ENCODE assay signal across 14 cellular contexts in the genomic region with DNA sequence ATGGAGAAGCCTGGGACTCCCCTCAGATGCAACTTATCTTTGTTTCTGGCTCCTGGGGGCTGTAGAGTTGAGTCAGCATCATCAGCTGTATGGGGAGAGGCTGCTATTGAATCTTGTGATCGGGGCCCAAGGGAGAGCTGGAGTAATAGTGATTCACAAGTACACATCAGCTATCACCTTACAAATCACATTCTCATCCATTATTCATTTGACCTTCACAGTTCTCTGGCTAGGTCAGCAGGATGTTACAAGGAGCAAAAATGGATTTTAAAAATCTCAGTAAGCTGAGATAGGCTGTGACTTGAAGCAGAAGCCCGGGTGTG.
DNase-seq lines count a peak whose midpoint lies in the region; ATAC-seq and TF ChIP-seq lines count a peak whose summit lies in the region.
"Had no signal": no experiment of that assay in that cellular context is flagged by ENCODE, and none has a peak within 500 bp of the region (broad histone marks: within the 10 kb centered on the region; RNA-seq: fewer than 3 reads in every experiment).

No MANE protein-coding gene starts in this region.

- intact Hi-C loops in mammary epithelial cell (cut with micrococcal nuclease) (no loop called here), breast epithelium (cut with DNase I; ENCODE audit: low total_unique reads) (no loop called here), aorta (cut with DNase I) (no loop called here)

- POLR2A ChIA-PET in SK-N-SH (lab: Yijun Ruan, JAX) = interaction anchor here (0.6 kb wide), 1 partner anchor 504 kb away, joined by 3 read pairs; no protein-coding TSS in a partner anchor

- no peaks in the 10 kb centered on the region for H3K36me3 ChIP-seq in mammary epithelial cell (ENCODE audit: insufficient read depth, low read length)
- H3K36me3 ChIP-seq in breast epithelium = no peaks in the 10 kb centered on the region
- H3K36me3 ChIP-seq in SK-N-SH (replicated peaks in 1 of 2; ENCODE audit: control insufficient read depth in 1 of 2, insufficient read depth in 2 of 2, low read length in 1 of 2) = no peaks in the 10 kb centered on the region
- no peaks in the 10 kb centered on the region for H3K36me3 ChIP-seq in aorta (ENCODE audit: control insufficient read depth in 1 of 2, insufficient read depth in 2 of 2, low read length in 1 of 2)
- H3K36me3 ChIP-seq: neutrophil, spleen had no signal

- no peak for TF ChIP-seq CTCF in mammary epithelial cell (conservative IDR thresholded peaks at IDR 0.05 in 1 of 2, IDR thresholded peaks at IDR 0.05 in 1 of 2; ENCODE audit: extremely low read depth in 1 of 2, insufficient read depth in 1 of 2, low read depth in 1 of 2, low read length in 2 of 2)
- no peak for TF ChIP-seq CTCF in breast epithelium (IDR thresholded peaks at IDR 0.05)
- no peak for TF ChIP-seq CTCF in SK-N-SH (IDR thresholded peaks at IDR 0.05)
- TF ChIP-seq CTCF in foreskin fibroblast (IDR thresholded peaks at IDR 0.05; ENCODE audit: low read depth, low read length) = no peak

- no peak for TF ChIP-seq POLR2A in breast epithelium (IDR thresholded peaks at IDR 0.05)

- CTCF ChIA-PET in mammary epithelial cell (lab: Charles Lee; ENCODE audit: low non-redundant PET) = interaction anchor here (0.7 kb wide), 1 partner anchor 368 kb away, joined by 5 read pairs; the partner anchor contains the start of gene HES1
- CTCF ChIA-PET in SK-N-SH (lab: Yijun Ruan, JAX) = interaction anchor here (1.2 to 4.1 kb wide), 4 partner anchors 12 to 547 kb away, joined by 3 to 29 read pairs (median 4); no protein-coding TSS in a partner anchor

- H4K20me1 ChIP-seq in mammary epithelial cell (ENCODE audit: insufficient read depth, low read length) (no peaks in the 10 kb centered on the region), SK-N-SH (ENCODE audit: insufficient read depth) (no peaks in the 10 kb centered on the region)

- H3K9me3 ChIP-seq in mammary epithelial cell (replicated peaks; ENCODE audit: insufficient read depth, low read length) = no peaks in the 10 kb centered on the region
- H3K9me3 ChIP-seq in breast epithelium = no peaks in the 10 kb centered on the region
- no peaks in the 10 kb centered on the region for H3K9me3 ChIP-seq in SK-N-SH
- H3K9me3 ChIP-seq in aorta (ENCODE audit: control insufficient read depth, low read length) = no peaks in the 10 kb centered on the region
- H3K9me3 ChIP-seq: neutrophil, spleen had no signal

- H3K4me3 ChIP-seq in mammary epithelial cell (replicated peaks in 1 of 3; ENCODE audit: insufficient read depth in 1 of 3, low read depth in 2 of 3, low read length in 3 of 3) = no peak overlapping the region
- no peak overlapping the region for H3K4me3 ChIP-seq in breast epithelium
- H3K4me3 ChIP-seq in SK-N-SH (ENCODE audit: low read depth in 2 of 2, low read length in 1 of 2) = no peak overlapping the region
- H3K4me3 ChIP-seq in foreskin fibroblast (ENCODE audit: low read depth in 1 of 2, low read length in 2 of 2) = no peak overlapping the region
- H3K4me3 ChIP-seq in aorta (ENCODE audit: low read length in 2 of 2) = no peak overlapping the region
- H3K4me3 ChIP-seq: spleen had no signal

- H3K79me2 ChIP-seq in mammary epithelial cell (ENCODE audit: insufficient read depth, low read length) = no peaks in the 10 kb centered on the region
- no peaks in the 10 kb centered on the region for H3K79me2 ChIP-seq in SK-N-SH (ENCODE audit: insufficient read depth)

- H3K27me3 ChIP-seq in mammary epithelial cell (ENCODE audit: insufficient read depth, low read length) = no peaks in the 10 kb centered on the region
- no peaks in the 10 kb centered on the region for H3K27me3 ChIP-seq in breast epithelium
- H3K27me3 ChIP-seq in SK-N-SH (ENCODE audit: insufficient read depth) = peaks cover 1% of the 10 kb centered on the region; the same call in 1 of the 2 replicates
- H3K27me3 ChIP-seq in aorta (ENCODE audit: control insufficient read depth in 1 of 2, insufficient read depth in 2 of 2, low read length in 1 of 2) = no peaks in the 10 kb centered on the region

- H2AFZ ChIP-seq in mammary epithelial cell (ENCODE audit: low read depth, low read length) = no peak overlapping the region
- no peak overlapping the region for H2AFZ ChIP-seq in SK-N-SH (ENCODE audit: low read depth)

- no peak for TF ChIP-seq RAD21 in SK-N-SH (IDR thresholded peaks at IDR 0.05; ENCODE audit: low read length)

- ATAC-seq in aorta (ENCODE audit: low FRiP score) (peak; percentile 33), GM18498 (IDR thresholded peaks at IDR 0.05; ENCODE audit: unreplicated experiment) (no peak)
- no peak for ATAC-seq in stimulated activated naive CD8-positive, alpha-beta T cell treated with anti-CD3 and anti-CD28 coated beads, Interleukin-15, Interleukin-2, amounts not matched to agents 100 U/mL and 50 U/mL, for 24 hours

- in situ Hi-C loops in mammary epithelial cell (cut with MboI; ENCODE audit: low sequenced_read_pairs in 2 of 2) = no loop called here

- H3F3A ChIP-seq in SK-N-SH (replicated peaks; ENCODE audit: insufficient read depth) = no peaks in the 10 kb centered on the region

- 76% methylated on average over 2 of the region's 2 CpGs for whole genome bisulfite sequencing in mammary epithelial cell (ENCODE audit: low coverage, missing lambda C conversion rate)
- 45% methylated on average over 2 of the region's 2 CpGs for WGBS in SK-N-SH (ENCODE audit: low lambda C conversion rate)
- 81 to 83% methylated on average over 2 of the region's 2 CpGs for WGBS in aorta, 2 donors

- DNase-seq in mammary epithelial cell (peak; percentile 52), breast epithelium (ENCODE audit: low spot score in 2 of 2) (no peak), SK-N-SH (no peak), foreskin fibroblast (peak; percentile 51 to 60), aorta (no peak), SKM-1 treated with dmso at 0.1 percent for 144 hours (lab: John Stamatoyannopoulos, UW; ENCODE audit: unreplicated experiment) (no peak)
- DNase-seq in stimulated activated naive CD8-positive, alpha-beta T cell treated with anti-CD3 and anti-CD28 coated beads, Interleukin-15, Interleukin-2, amounts not matched to agents 100 U/mL and 50 U/mL, for 24 hours = no peak
- DNase-seq: H7, Kasumi-1, spleen, substantia nigra had no signal

- H3K4me1 ChIP-seq in mammary epithelial cell (ENCODE audit: insufficient read depth, low read length) (no peaks in the 10 kb centered on the region), breast epithelium (no peaks in the 10 kb centered on the region), SK-N-SH (ENCODE audit: control insufficient read depth in 1 of 2, insufficient read depth in 2 of 2, low read depth in 1 of 2, low read length in 1 of 2) (no peaks in the 10 kb centered on the region; a peak in 1 of 4 replicates), aorta (ENCODE audit: control insufficient read depth in 1 of 2, insufficient read depth in 2 of 2, low read length in 2 of 2) (no peaks in the 10 kb centered on the region)
- H3K4me1 ChIP-seq: spleen had no signal

- H3K9ac ChIP-seq in mammary epithelial cell (ENCODE audit: insufficient read depth, low read length) (no peak overlapping the region), SK-N-SH (no peak overlapping the region)

- no peak for TF ChIP-seq EP300 in SK-N-SH (IDR thresholded peaks at IDR 0.05; ENCODE audit: borderline replicate concordance in 1 of 2, low read depth in 1 of 2, low read length in 1 of 2)

- H3K27ac ChIP-seq in mammary epithelial cell (ENCODE audit: insufficient read depth, low read depth, low read length) = no peak overlapping the region
- H3K27ac ChIP-seq in breast epithelium = no peak overlapping the region
- no peak overlapping the region for H3K27ac ChIP-seq in SK-N-SH (ENCODE audit: low read depth in 2 of 2, low read length in 1 of 2)
- H3K27ac ChIP-seq in aorta (ENCODE audit: low read depth in 1 of 2, low read length in 2 of 2) = no peak overlapping the region
- H3K27ac ChIP-seq: epithelial cell of prostate, neutrophil, spleen had no signal

- no TSS peak for BruUV-seq in mammary epithelial cell (replicated peaks; lab: Mats Ljungman, UMichigan)

- H3K4me2 ChIP-seq in mammary epithelial cell (ENCODE audit: insufficient read depth, low read depth, low read length) (no peak overlapping the region), SK-N-SH (no peak overlapping the region)

- dilution Hi-C loops in mammary epithelial cell (cut with HindIII; ENCODE audit: low sequenced_read_pairs) = no loop called here

- no peaks in the 10 kb centered on the region for H3K9me2 ChIP-seq in SK-N-SH

TF ChIP-seq in SK-N-SH, 30 proteins besides CTCF, POLR2A, EP300 and RAD21:
- TF ChIP-seq ELF1 (IDR thresholded peaks at IDR 0.05) (no peak), FOSL2 (IDR thresholded peaks at IDR 0.05; ENCODE audit: borderline replicate concordance, low read depth) (peak; percentile 14; the same call in 1 of the 2 replicates)
TF ChIP-seq in SK-N-SH: peak in this region for 1.

Comparison
In these comparisons a context has a peak if more than half of its experiments do, and no peak if none do; other contexts are left out.
1. DNase-seq: peak in mammary epithelial cell (single experiment) and foreskin fibroblast (2 of 2); none in breast epithelium (0 of 2), SK-N-SH (single experiment), aorta (0 of 2), SKM-1 treated with dmso at 0.1 percent for 144 hours (single experiment) and stimulated activated naive CD8-positive, alpha-beta T cell treated with anti-CD3 and anti-CD28 coated beads, Interleukin-15, Interleukin-2, amounts not matched to agents 100 U/mL and 50 U/mL, for 24 hours (single experiment).